21 cellular contexts compared by ENCODE assay signal in the genomic region with DNA sequence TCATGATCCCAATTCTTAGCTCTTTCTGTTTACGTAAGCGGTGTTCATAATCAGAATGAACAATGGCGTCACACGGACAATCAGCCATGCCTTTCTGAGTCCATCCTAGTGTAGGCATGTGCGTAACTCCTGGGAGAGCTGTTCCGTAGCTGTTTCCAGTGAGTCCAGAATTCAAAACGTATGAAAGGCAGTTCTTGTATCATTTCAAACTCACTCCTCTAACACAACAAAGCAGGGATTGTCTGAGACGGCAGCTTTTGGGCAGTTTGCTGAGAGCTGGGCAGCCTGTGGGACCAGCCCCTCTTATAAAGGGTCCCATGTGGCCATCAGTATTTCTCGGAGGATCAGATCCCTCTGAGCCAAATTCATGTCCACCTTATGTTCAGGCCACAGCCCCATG. TPM values are rescaled to one million over a fixed set of nuclear protein-coding genes. Genes with fewer than 3 reads are reported as not detected.
DNase-seq lines count a peak whose midpoint lies in the region; ATAC-seq and TF ChIP-seq lines count a peak whose summit lies in the region.
"Had no signal": no experiment of that assay in that cellular context is flagged by ENCODE, and none has a peak within 500 bp of the region (broad histone marks: within the 10 kb centered on the region; RNA-seq: fewer than 3 reads in every experiment).

No MANE protein-coding gene starts in this region.

- H3K4me2 ChIP-seq in hepatocyte = no peak overlapping the region

- peaks cover 3% of the 10 kb centered on the region; the same call in 1 of the 2 replicates for H3K4me1 Mint-ChIP-seq in WTC11

- ATAC-seq in WTC11 = no peak
- no peak for ATAC-seq in GM19324 (IDR thresholded peaks at IDR 0.05; ENCODE audit: low FRiP score, unreplicated experiment)
- no peak for ATAC-seq in HG03159 (IDR thresholded peaks at IDR 0.05; ENCODE audit: unreplicated experiment)
- no peak for ATAC-seq in right cardiac atrium
- ATAC-seq: heart left ventricle; left lung; natural killer cell treated with Interleukin-12 subunit alpha and Interleukin-12 subunit beta and Interleukin-15 and Interleukin-18, amount 100 ng/mL, for 72 hours had no signal

- no peak overlapping the region for H3K4me3 Mint-ChIP-seq in WTC11
- H3K4me3 Mint-ChIP-seq: natural killer cell treated with Interleukin-12 subunit alpha and Interleukin-12 subunit beta and Interleukin-15 and Interleukin-18, amount 100 ng/mL, for 72 hours; T-helper 1 cell treated with Interleukin-12 subunit alpha and Interleukin-12 subunit beta and Interleukin-4 antibody, amounts not matched to agents 30 μg/mL and 1 μg/mL, for 36 hours had no signal

- H4K20me1 ChIP-seq in hepatocyte (ENCODE audit: insufficient read depth, poor library complexity, severe bottlenecking) = no peaks in the 10 kb centered on the region

- TF ChIP-seq CTCF in WTC11 (IDR thresholded peaks at IDR 0.05) (no peak), hepatocyte (IDR thresholded peaks at IDR 0.05; ENCODE audit: poor library complexity) (no peak)

- H3K36me3 ChIP-seq in hepatocyte (replicated peaks; ENCODE audit: insufficient read depth, low read depth) = no peaks in the 10 kb centered on the region
- H3K36me3 ChIP-seq: adrenal gland had no signal

- H3K27me3 ChIP-seq in hepatocyte (no peaks in the 10 kb centered on the region), right cardiac atrium (ENCODE audit: control insufficient read depth, insufficient read depth) (no peaks in the 10 kb centered on the region)
- H3K27me3 ChIP-seq: adrenal gland, heart left ventricle, left lung, SJCRH30 had no signal

- H3K79me2 ChIP-seq in hepatocyte = no peaks in the 10 kb centered on the region

- H3K4me1 ChIP-seq in hepatocyte (ENCODE audit: insufficient read depth) (peaks cover 10% of the 10 kb centered on the region), right cardiac atrium (ENCODE audit: control insufficient read depth, insufficient read depth, low read length) (no peaks in the 10 kb centered on the region)
- H3K4me1 ChIP-seq: adrenal gland, left lung had no signal

- H3K27me3 Mint-ChIP-seq in WTC11 (ENCODE audit: low read depth) = no peaks in the 10 kb centered on the region
- H3K27me3 Mint-ChIP-seq: natural killer cell treated with Interleukin-12 subunit alpha and Interleukin-12 subunit beta and Interleukin-15 and Interleukin-18, amount 100 ng/mL, for 72 hours had no signal

- intact Hi-C loops in right cardiac atrium (cut with DNase I) = loop anchor here in 3 of 4 donors (5.0 to 10.0 kb wide), 3 partner anchors 64 to 69 kb away; no protein-coding TSS in a partner anchor

- H3K9me2 ChIP-seq in hepatocyte (replicated peaks; ENCODE audit: insufficient read depth) = no peaks in the 10 kb centered on the region

- no peak for TF ChIP-seq POLR2A in erythroblast (IDR thresholded peaks at IDR 0.05; ENCODE audit: low read length)

- 85% methylated on average over 9 of the region's 9 CpGs for WGBS in hepatocyte (ENCODE audit: low lambda C conversion rate, missing lambda C conversion rate)
- 63% methylated on average over 9 of the region's 9 CpGs for WGBS in right cardiac atrium

- CTCF ChIA-PET in WTC11 (lab: Charles Lee) = interaction anchor here (0.6 to 1.8 kb wide), 2 partner anchors 43 to 80 kb away, joined by 3 to 4 read pairs; a partner anchor contains a TSS

- POLR2A ChIA-PET in WTC11 (lab: Charles Lee) = interaction anchor here (0.5 kb wide), 1 partner anchor 57 kb away, joined by 4 read pairs; no protein-coding TSS in a partner anchor

- no peaks in the 10 kb centered on the region for H3K9me3 Mint-ChIP-seq in WTC11
- H3K9me3 Mint-ChIP-seq: natural killer cell treated with Interleukin-12 subunit alpha and Interleukin-12 subunit beta and Interleukin-15 and Interleukin-18, amount 100 ng/mL, for 72 hours; T-helper 1 cell treated with Interleukin-12 subunit alpha and Interleukin-12 subunit beta and Interleukin-4 antibody, amounts not matched to agents 30 μg/mL and 1 μg/mL, for 36 hours had no signal

- peaks cover 16% of the 10 kb centered on the region for H3K36me3 Mint-ChIP-seq in WTC11
- H3K36me3 Mint-ChIP-seq: natural killer cell treated with Interleukin-12 subunit alpha and Interleukin-12 subunit beta and Interleukin-15 and Interleukin-18, amount 100 ng/mL, for 72 hours had no signal

- 0 out of 2 replicates have a peak overlapping the region, but pooled peaks have one; percentile 9 for H3K27ac Mint-ChIP-seq in WTC11
- H3K27ac Mint-ChIP-seq: natural killer cell treated with Interleukin-12 subunit alpha and Interleukin-12 subunit beta and Interleukin-15 and Interleukin-18, amount 100 ng/mL, for 72 hours; T-helper 1 cell treated with Interleukin-12 subunit alpha and Interleukin-12 subunit beta and Interleukin-4 antibody, amounts not matched to agents 30 μg/mL and 1 μg/mL, for 36 hours had no signal

- no peak overlapping the region for H2AFZ ChIP-seq in hepatocyte

- H3K27ac ChIP-seq in hepatocyte (peak overlapping the region; percentile 94), right cardiac atrium (ENCODE audit: low read length) (no peak overlapping the region)
- H3K27ac ChIP-seq: adrenal gland, coronary artery, heart left ventricle, left lung, SJCRH30 had no signal

- H3K9me3 ChIP-seq in hepatocyte (ENCODE audit: low read depth) (no peaks in the 10 kb centered on the region), right cardiac atrium (ENCODE audit: control insufficient read depth, low read length) (no peaks in the 10 kb centered on the region)
- H3K9me3 ChIP-seq: adrenal gland, heart left ventricle, left lung, SJCRH30 had no signal

- DNase-seq in C1 segment of cervical spinal cord (lab: John Stamatoyannopoulos, UW) = peak in 12 of 14 donors; percentile 2 to 34 (median 22)
- no peak for DNase-seq in WTC11 (ENCODE audit: low spot score)
- DNase-seq in hepatocyte (ENCODE audit: low spot score) = no peak
- peak in 43 of 56 donors; percentile 4 to 67 (median 22) for DNase-seq in nucleus accumbens (lab: John Stamatoyannopoulos, UW)
- no peak for DNase-seq in erythroblast (lab: John Stamatoyannopoulos, UW)
- no peak for DNase-seq in right cardiac atrium
- DNase-seq: activated CD4-positive, alpha-beta T cell treated with anti-CD3 and anti-CD28 coated beads for 48 hours; activated naive CD4-positive, alpha-beta T cell; activated T-cell treated with anti-CD3 and anti-CD28 coated beads, Interleukin-2, amount 50 U/mL, for 48 hours; DND-41; heart left ventricle; left lung; NCI-H510A; NK-92 treated with Interleukin-12 subunit alpha and Interleukin-12 subunit beta, amount 100 ng/mL, for 24 hours; SJCRH30 had no signal

- H3K4me3 ChIP-seq in hepatocyte (no peak overlapping the region), right cardiac atrium (ENCODE audit: low read length) (no peak overlapping the region)
- H3K4me3 ChIP-seq: adrenal gland, coronary artery, heart left ventricle, left lung, SJCRH30 had no signal

TF ChIP-seq in WTC11, 78 proteins besides CTCF, POLR2A, EP300 and RAD21 (continues in another document):
- TF ChIP-seq GRHL2 (CRISPR knock-in tag; IDR thresholded peaks at IDR 0.05; ENCODE audit: insufficient replicate concordance, severe bottlenecking) = no peak
- TF ChIP-seq, protein P1, sequence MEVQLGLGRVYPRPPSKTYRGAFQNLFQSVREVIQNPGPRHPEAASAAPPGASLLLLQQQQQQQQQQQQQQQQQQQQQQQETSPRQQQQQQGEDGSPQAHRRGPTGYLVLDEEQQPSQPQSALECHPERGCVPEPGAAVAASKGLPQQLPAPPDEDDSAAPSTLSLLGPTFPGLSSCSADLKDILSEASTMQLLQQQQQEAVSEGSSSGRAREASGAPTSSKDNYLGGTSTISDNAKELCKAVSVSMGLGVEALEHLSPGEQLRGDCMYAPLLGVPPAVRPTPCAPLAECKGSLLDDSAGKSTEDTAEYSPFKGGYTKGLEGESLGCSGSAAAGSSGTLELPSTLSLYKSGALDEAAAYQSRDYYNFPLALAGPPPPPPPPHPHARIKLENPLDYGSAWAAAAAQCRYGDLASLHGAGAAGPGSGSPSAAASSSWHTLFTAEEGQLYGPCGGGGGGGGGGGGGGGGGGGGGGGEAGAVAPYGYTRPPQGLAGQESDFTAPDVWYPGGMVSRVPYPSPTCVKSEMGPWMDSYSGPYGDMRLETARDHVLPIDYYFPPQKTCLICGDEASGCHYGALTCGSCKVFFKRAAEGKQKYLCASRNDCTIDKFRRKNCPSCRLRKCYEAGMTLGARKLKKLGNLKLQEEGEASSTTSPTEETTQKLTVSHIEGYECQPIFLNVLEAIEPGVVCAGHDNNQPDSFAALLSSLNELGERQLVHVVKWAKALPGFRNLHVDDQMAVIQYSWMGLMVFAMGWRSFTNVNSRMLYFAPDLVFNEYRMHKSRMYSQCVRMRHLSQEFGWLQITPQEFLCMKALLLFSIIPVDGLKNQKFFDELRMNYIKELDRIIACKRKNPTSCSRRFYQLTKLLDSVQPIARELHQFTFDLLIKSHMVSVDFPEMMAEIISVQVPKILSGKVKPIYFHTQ (CRISPR knock-in tag; IDR thresholded peaks at IDR 0.05) = no peak
- TF ChIP-seq MXD4 (CRISPR knock-in tag; IDR thresholded peaks at IDR 0.05; ENCODE audit: borderline replicate concordance) = no peak
- TF ChIP-seq, protein P2, sequence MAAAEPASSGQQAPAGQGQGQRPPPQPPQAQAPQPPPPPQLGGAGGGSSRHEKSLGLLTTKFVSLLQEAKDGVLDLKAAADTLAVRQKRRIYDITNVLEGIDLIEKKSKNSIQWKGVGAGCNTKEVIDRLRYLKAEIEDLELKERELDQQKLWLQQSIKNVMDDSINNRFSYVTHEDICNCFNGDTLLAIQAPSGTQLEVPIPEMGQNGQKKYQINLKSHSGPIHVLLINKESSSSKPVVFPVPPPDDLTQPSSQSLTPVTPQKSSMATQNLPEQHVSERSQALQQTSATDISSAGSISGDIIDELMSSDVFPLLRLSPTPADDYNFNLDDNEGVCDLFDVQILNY (CRISPR knock-in tag; IDR thresholded peaks at IDR 0.05) = no peak

RNA-seq across cellular contexts. Expression of a gene that starts 43.4 kb away (rescaled TPM):
- 43.7 to 49.3 TPM (median 49.2 TPM) in 3 replicates for total RNA-seq in WTC11 (2021)
- total RNA-seq in hepatocyte = 160 TPM in 2 replicates
- polyA plus RNA-seq in hepatocyte = 35.5 and 48.0 TPM in 2 replicates
- total RNA-seq in right cardiac atrium = 10 to 100 TPM; 10.8 to 19.1 (median 13.4) TPM
- 6.5 TPM for polyA plus RNA-seq in right cardiac atrium

RNA-seq across cellular contexts. Expression of a gene that starts 43.5 kb away (rescaled TPM):
- total RNA-seq in WTC11 (2021) = 38.5 to 46.3 TPM (median 42.6 TPM) in 3 replicates
- 46.0 and 47.6 TPM in 2 replicates for total RNA-seq in hepatocyte
- 46.2 and 51.6 TPM in 2 replicates for polyA plus RNA-seq in hepatocyte
- 100 to 1,000 TPM; 209 to 280 (median 253) TPM for total RNA-seq in right cardiac atrium
- polyA plus RNA-seq in right cardiac atrium = 209 TPM

RNA-seq across cellular contexts. Expression of a gene that starts 43.7 kb away (rescaled TPM):
- total RNA-seq in WTC11 (2021) (208 to 246 TPM (median 209 TPM) in 3 replicates), hepatocyte (166 and 206 TPM in 2 replicates), right cardiac atrium (10 to 100 TPM; 58.5 to 72.6 (median 69.5) TPM)
- polyA plus RNA-seq in hepatocyte (121 and 131 TPM in 2 replicates), right cardiac atrium (79.0 TPM)

RNA-seq across cellular contexts. Expression of a gene that starts 56.2 kb away (rescaled TPM):
- 99.6 to 105 TPM (median 99.6 TPM) in 3 replicates for total RNA-seq in WTC11 (2021)
- 139 and 161 TPM in 2 replicates for total RNA-seq in hepatocyte
- polyA plus RNA-seq in hepatocyte = 163 and 181 TPM in 2 replicates
- total RNA-seq in right cardiac atrium = 10 to 100 TPM; 42.7 to 50.0 (median 44.4) TPM
- polyA plus RNA-seq in right cardiac atrium = 39.8 TPM

RNA-seq across cellular contexts. Expression of a gene that starts 56.2 kb away (rescaled TPM):
- total RNA-seq in WTC11 (2021) (23.5 to 25.9 TPM (median 25.6 TPM) in 3 replicates), hepatocyte (13.7 and 18.6 TPM in 2 replicates), right cardiac atrium (10 to 100 TPM; 16.6 to 22.2 (median 19.3) TPM)
- polyA plus RNA-seq in hepatocyte (26.1 and 30.3 TPM in 2 replicates), right cardiac atrium (19.1 TPM)

Comparison
In these comparisons a context has a peak if more than half of its experiments do, and no peak if none do; other contexts are left out.
1. DNase-seq: peak in C1 segment of cervical spinal cord (12 of 14) and nucleus accumbens (43 of 56); none in WTC11 (single experiment), hepatocyte (single experiment), erythroblast (0 of 2) and right cardiac atrium (0 of 3).